ENCODE assay signal across 14 cellular contexts in the genomic region with DNA sequence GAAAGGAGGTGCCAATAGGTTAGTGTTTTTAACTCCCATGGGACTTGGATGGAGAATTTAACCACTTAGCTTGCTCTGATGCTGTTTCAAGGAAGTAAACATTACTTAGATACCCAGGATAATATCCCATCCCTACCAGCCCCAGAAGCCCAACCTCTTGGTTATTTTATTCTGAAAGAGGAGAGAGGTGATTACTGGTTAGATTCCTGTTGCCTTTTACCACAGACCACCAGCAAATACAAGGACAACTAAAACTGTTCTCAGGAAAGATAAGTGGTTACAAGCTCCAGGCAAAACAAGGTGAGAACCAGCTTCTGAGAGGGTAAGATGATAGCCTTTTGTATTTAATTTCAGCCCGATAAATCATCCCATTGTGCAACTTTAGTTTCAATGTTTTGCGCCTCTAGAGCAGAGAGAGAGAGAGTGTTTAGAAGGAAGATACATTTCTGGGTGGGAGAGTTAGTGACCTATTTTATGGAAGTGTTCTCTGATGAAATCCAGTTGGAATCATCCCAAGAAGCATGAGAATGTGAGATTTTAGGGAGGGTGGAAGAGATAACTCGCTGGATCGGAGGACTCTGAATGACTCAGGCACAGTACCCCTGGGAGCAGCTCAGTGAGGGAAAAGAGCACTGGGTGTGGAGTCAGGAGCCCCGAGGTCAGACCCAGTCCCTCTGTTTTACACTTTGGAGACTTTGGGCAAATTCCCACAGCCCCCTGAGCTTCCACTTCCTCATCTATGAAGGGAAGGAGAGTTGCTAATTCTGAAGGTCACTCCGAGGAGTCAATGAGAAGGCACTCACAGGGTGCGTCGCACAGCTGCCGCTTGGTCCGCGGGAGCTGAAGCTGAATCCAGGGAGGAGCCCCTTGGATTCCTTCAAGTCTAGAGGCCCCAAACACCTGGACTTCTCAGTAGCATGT. TPM values are rescaled to one million over a fixed set of nuclear protein-coding genes. Genes with fewer than 3 reads are reported as not detected.
DNase-seq lines count a peak whose midpoint lies in the region; ATAC-seq and TF ChIP-seq lines count a peak whose summit lies in the region.
"Had no signal": no experiment of that assay in that cellular context is flagged by ENCODE, and none has a peak within 500 bp of the region (broad histone marks: within the 10 kb centered on the region; RNA-seq: fewer than 3 reads in every experiment).

No MANE protein-coding gene starts in this region.

- TF ChIP-seq CTCF in AG04449 (IDR thresholded peaks at IDR 0.05; ENCODE audit: insufficient read depth, low read length, missing control alignments) = no peak
- no peak for TF ChIP-seq CTCF in fibroblast of mammary gland (conservative IDR thresholded peaks at IDR 0.05; ENCODE audit: control insufficient read depth, insufficient read depth, low read depth, low read length)
- TF ChIP-seq CTCF in osteocyte (IDR thresholded peaks at IDR 0.05) = no peak

- H3K9me3 Mint-ChIP-seq in osteocyte (ENCODE audit: unreplicated experiment) = no peaks in the 10 kb centered on the region
- peaks cover 0 to 6% (median 0%) of the 10 kb centered on the region in 11 donors for H3K9me3 Mint-ChIP-seq in naive thymus-derived CD4-positive, alpha-beta T cell
- H3K9me3 Mint-ChIP-seq in activated naive CD8-positive, alpha-beta T cell treated with anti-CD3 and anti-CD28 coated beads, Interleukin-2, amount 50 U/mL, for 24 hours = no peaks in the 10 kb centered on the region

- POLR2A ChIA-PET in AG04449 (lab: Yijun Ruan, JAX) = no interaction called here
- POLR2A ChIA-PET in naive thymus-derived CD4-positive, alpha-beta T cell (lab: Charles Lee) = interaction anchor here (0.6 kb wide), 1 partner anchor 37 kb away, joined by 3 read pairs; no protein-coding TSS in a partner anchor

- peak overlapping the region; percentile 0 for H3K4me3 Mint-ChIP-seq in osteocyte (ENCODE audit: unreplicated experiment)
- no peak overlapping the region for H3K4me3 Mint-ChIP-seq in naive thymus-derived CD4-positive, alpha-beta T cell
- no peak overlapping the region for H3K4me3 Mint-ChIP-seq in activated naive CD8-positive, alpha-beta T cell treated with anti-CD3 and anti-CD28 coated beads, Interleukin-2, amount 50 U/mL, for 24 hours

- H3K36me3 Mint-ChIP-seq in osteocyte (ENCODE audit: unreplicated experiment) = no peaks in the 10 kb centered on the region
- H3K36me3 Mint-ChIP-seq in naive thymus-derived CD4-positive, alpha-beta T cell = no peaks in the 10 kb centered on the region
- H3K36me3 Mint-ChIP-seq in activated naive CD8-positive, alpha-beta T cell treated with anti-CD3 and anti-CD28 coated beads, Interleukin-2, amount 50 U/mL, for 24 hours (ENCODE audit: low read depth) = no peaks in the 10 kb centered on the region

- no peaks in the 10 kb centered on the region for H3K4me1 ChIP-seq in naive thymus-derived CD4-positive, alpha-beta T cell (ENCODE audit: control insufficient read depth in 2 of 2, insufficient read depth in 2 of 2, low read length in 2 of 2)
- H3K4me1 ChIP-seq: BE2C had no signal

- no peak for ATAC-seq in naive thymus-derived CD4-positive, alpha-beta T cell
- ATAC-seq in activated naive CD8-positive, alpha-beta T cell treated with anti-CD3 and anti-CD28 coated beads, Interleukin-2, amount 50 U/mL, for 24 hours = no peak
- ATAC-seq: K562 had no signal

- H3K27me3 Mint-ChIP-seq in osteocyte (ENCODE audit: unreplicated experiment) = no peaks in the 10 kb centered on the region
- peaks cover 0 to 33% (median 8%) of the 10 kb centered on the region in 5 donors for H3K27me3 Mint-ChIP-seq in naive thymus-derived CD4-positive, alpha-beta T cell
- H3K27me3 Mint-ChIP-seq in activated naive CD8-positive, alpha-beta T cell treated with anti-CD3 and anti-CD28 coated beads, Interleukin-2, amount 50 U/mL, for 24 hours = peaks cover 3% of the 10 kb centered on the region

- H3K36me3 ChIP-seq in naive thymus-derived CD4-positive, alpha-beta T cell (ENCODE audit: control insufficient read depth in 2 of 3, insufficient read depth in 3 of 3, low read length in 3 of 3) = no peaks in the 10 kb centered on the region
- H3K36me3 ChIP-seq: BE2C had no signal

- H3K27ac Mint-ChIP-seq in osteocyte (ENCODE audit: unreplicated experiment) = peak overlapping the region; percentile 84
- H3K27ac Mint-ChIP-seq in naive thymus-derived CD4-positive, alpha-beta T cell = no peak overlapping the region
- H3K27ac Mint-ChIP-seq in activated naive CD8-positive, alpha-beta T cell treated with anti-CD3 and anti-CD28 coated beads, Interleukin-2, amount 50 U/mL, for 24 hours = no peak overlapping the region

- H3K27me3 ChIP-seq in naive thymus-derived CD4-positive, alpha-beta T cell (ENCODE audit: control insufficient read depth in 2 of 2, insufficient read depth in 2 of 2, low read length in 2 of 2) = no peaks in the 10 kb centered on the region
- H3K27me3 ChIP-seq: BE2C had no signal

- H3K27ac ChIP-seq in naive thymus-derived CD4-positive, alpha-beta T cell (ENCODE audit: low read depth, low read length) = no peak overlapping the region

- H3K4me1 Mint-ChIP-seq in osteocyte (ENCODE audit: unreplicated experiment) = peaks cover 67% of the 10 kb centered on the region
- H3K4me1 Mint-ChIP-seq in naive thymus-derived CD4-positive, alpha-beta T cell = no peaks in the 10 kb centered on the region
- no peaks in the 10 kb centered on the region for H3K4me1 Mint-ChIP-seq in activated naive CD8-positive, alpha-beta T cell treated with anti-CD3 and anti-CD28 coated beads, Interleukin-2, amount 50 U/mL, for 24 hours

- H3K4me3 ChIP-seq in AG04449 (ENCODE audit: low read depth, low read length) = no peak overlapping the region
- no peak overlapping the region for H3K4me3 ChIP-seq in fibroblast of mammary gland (ENCODE audit: control insufficient read depth, low read depth, low read length)
- no peak overlapping the region for H3K4me3 ChIP-seq in naive thymus-derived CD4-positive, alpha-beta T cell (ENCODE audit: low read length)
- H3K4me3 ChIP-seq: K562 had no signal

- CTCF ChIA-PET in AG04449 (lab: Yijun Ruan, JAX) = interaction anchor here (1.1 kb wide), 1 partner anchor 9 kb away, joined by 3 read pairs; no protein-coding TSS in a partner anchor
- CTCF ChIA-PET in naive thymus-derived CD4-positive, alpha-beta T cell (lab: Charles Lee) = no interaction called here

- intact Hi-C loops in naive thymus-derived CD4-positive, alpha-beta T cell (cut with micrococcal nuclease) = no loop called here

- DNase-seq in AG04449 (ENCODE audit: low read depth, low spot score) = peak; percentile 9
- DNase-seq in NCI-H460 (ENCODE audit: extremely low read depth, low read depth) = peak; percentile 100
- peak; percentile 96 for DNase-seq in fibroblast of mammary gland (ENCODE audit: low read depth)
- no peak for DNase-seq in osteocyte (ENCODE audit: extremely low spot score, unreplicated experiment)
- no peak for DNase-seq in NCI-H526 treated with DMSO at 0.1 percent for 48 hours (lab: John Stamatoyannopoulos, UW)
- DNase-seq in naive thymus-derived CD4-positive, alpha-beta T cell = no peak
- no peak for DNase-seq in COR-L47 (lab: John Stamatoyannopoulos, UW)
- no peak for DNase-seq in activated naive CD8-positive, alpha-beta T cell treated with anti-CD3 and anti-CD28 coated beads, Interleukin-2, amount 50 U/mL, for 24 hours
- DNase-seq: BE2C, cortex of kidney, NCI-H2227 treated with DMSO at 0.1 percent for 48 hours, SK-N-SH had no signal

- H3K9me3 ChIP-seq in naive thymus-derived CD4-positive, alpha-beta T cell (ENCODE audit: control insufficient read depth in 2 of 3, low read length in 3 of 3) = no peaks in the 10 kb centered on the region
- H3K9me3 ChIP-seq: BE2C, SK-N-SH had no signal

RNA-seq across cellular contexts. Expression of a gene that starts 12.1 kb away (rescaled TPM):
- 86.7 and 106 TPM in 2 replicates for total RNA-seq in NCI-H460 (2014; rRNA removed; shearing (Covaris generic))
- 51.9 and 61.2 TPM in 2 replicates for polyA plus RNA-seq in NCI-H460 (2014; cell fraction: nucleus; rRNA removed)
- 2.0 and 3.2 TPM in 2 replicates for total RNA-seq in osteocyte
- total RNA-seq in naive thymus-derived CD4-positive, alpha-beta T cell = not detected
- not detected for polyA plus RNA-seq in naive thymus-derived CD4-positive, alpha-beta T cell
- total RNA-seq: K562 had no signal
- polyA plus RNA-seq: K562, keratinocyte, SK-N-SH had no signal

RNA-seq across cellular contexts. Expression of a gene that starts 15.9 kb away (rescaled TPM):
- total RNA-seq in NCI-H460 (2014; rRNA removed; shearing (Covaris generic)) = 7.3 and 10.3 TPM in 2 replicates
- 0.32 and 1.9 TPM in 2 replicates for polyA plus RNA-seq in NCI-H460 (2014; cell fraction: nucleus; rRNA removed)
- total RNA-seq in osteocyte = not detected in 2 replicates
- total RNA-seq in naive thymus-derived CD4-positive, alpha-beta T cell = not detected
- polyA plus RNA-seq in naive thymus-derived CD4-positive, alpha-beta T cell = not detected
- total RNA-seq: K562 had no signal
- polyA plus RNA-seq: K562, keratinocyte, SK-N-SH had no signal

RNA-seq across cellular contexts. Expression of a gene that starts 46.4 kb away (rescaled TPM):
- total RNA-seq in NCI-H460 (2014; rRNA removed; shearing (Covaris generic)) = not detected in 2 replicates
- not detected in 2 replicates for polyA plus RNA-seq in NCI-H460 (2014; cell fraction: nucleus; rRNA removed)
- total RNA-seq in osteocyte = not detected in 2 replicates
- total RNA-seq in naive thymus-derived CD4-positive, alpha-beta T cell = not detected
- not detected for polyA plus RNA-seq in naive thymus-derived CD4-positive, alpha-beta T cell
- total RNA-seq: K562 had no signal
- polyA plus RNA-seq: K562, keratinocyte, SK-N-SH had no signal

Comparison
In these comparisons a context has a peak if more than half of its experiments do, and no peak if none do; other contexts are left out.
1. DNase-seq: peak in AG04449 (single experiment), NCI-H460 (single experiment) and fibroblast of mammary gland (single experiment); none in osteocyte (single experiment), NCI-H526 treated with DMSO at 0.1 percent for 48 hours (single experiment), naive thymus-derived CD4-positive, alpha-beta T cell (0 of 9), COR-L47 (single experiment) and activated naive CD8-positive, alpha-beta T cell treated with anti-CD3 and anti-CD28 coated beads, Interleukin-2, amount 50 U/mL, for 24 hours (single experiment).
2. RNA of a gene that starts 12.1 kb away (total RNA-seq): 86.7 to 106 TPM in NCI-H460; 2.0 to 3.2 TPM in osteocyte and not detected in naive thymus-derived CD4-positive, alpha-beta T cell; every median in the first group is over 10 times any median in the second.